In genomic region chr2:40371525-40372277, GRCh38 we compare ENCODE assay signal across 10 cellular contexts.
DNase-seq lines count a peak whose midpoint lies in the region; TF ChIP-seq lines count a peak whose summit lies in the region.
"Had no signal": no experiment of that assay in that cellular context is flagged by ENCODE, and none has a peak within 500 bp of the region (broad histone marks: within the 10 kb centered on the region; RNA-seq: fewer than 3 reads in every experiment).

No MANE protein-coding gene starts in this region.

- dilution Hi-C loops in mammary epithelial cell (cut with HindIII; ENCODE audit: low sequenced_read_pairs): no loop called here

- H3K36me3 ChIP-seq in mammary epithelial cell (ENCODE audit: insufficient read depth, low read length): no peaks in the 10 kb centered on the region
- no peaks in the 10 kb centered on the region for H3K36me3 ChIP-seq in brain microvascular endothelial cell (replicated peaks)
- no peaks in the 10 kb centered on the region for H3K36me3 ChIP-seq in uterus
- H3K36me3 ChIP-seq in A673 (ENCODE audit: insufficient read depth, low read length, poor library complexity, severe bottlenecking): no peaks in the 10 kb centered on the region

- H3K9me3 Mint-ChIP-seq in MCF 10A (ENCODE audit: unreplicated experiment): no peaks in the 10 kb centered on the region

- TF ChIP-seq CTCF in MCF 10A (IDR thresholded peaks at IDR 0.05; ENCODE audit: unreplicated experiment) (no peak), mammary epithelial cell (conservative IDR thresholded peaks at IDR 0.05 in 1 of 2, IDR thresholded peaks at IDR 0.05 in 1 of 2; ENCODE audit: extremely low read depth in 1 of 2, insufficient read depth in 1 of 2, low read depth in 1 of 2, low read length in 2 of 2) (no peak), brain microvascular endothelial cell (IDR thresholded peaks at IDR 0.05; ENCODE audit: low read depth, low read length, missing control alignments) (no peak), uterus (IDR thresholded peaks at IDR 0.05) (no peak), A673 (conservative IDR thresholded peaks at IDR 0.05; ENCODE audit: low read depth, low read length) (no peak)

- H2AFZ ChIP-seq in mammary epithelial cell (ENCODE audit: low read depth, low read length): no peak overlapping the region

- no peak overlapping the region for H3K9ac ChIP-seq in mammary epithelial cell (ENCODE audit: insufficient read depth, low read length)

- H3K27me3 ChIP-seq in mammary epithelial cell (ENCODE audit: insufficient read depth, low read length) (no peaks in the 10 kb centered on the region), brain microvascular endothelial cell (replicated peaks) (no peaks in the 10 kb centered on the region), uterus (no peaks in the 10 kb centered on the region), A673 (replicated peaks; ENCODE audit: insufficient read depth, low read depth, low read length, poor library complexity) (peaks cover 55% of the 10 kb centered on the region)

- POLR2A ChIA-PET in MCF 10A (lab: Yijun Ruan, JAX): no interaction called here
- POLR2A ChIA-PET in A673 (lab: Charles Lee; ENCODE audit: low non-redundant PET): no interaction called here

- no peak overlapping the region for H3K27ac Mint-ChIP-seq in MCF 10A (ENCODE audit: low read depth, unreplicated experiment)
- H3K27ac Mint-ChIP-seq: activated naive CD8-positive, alpha-beta T cell; CD4-positive, CD25-positive, alpha-beta regulatory T cell had no signal

- H4K20me1 ChIP-seq in mammary epithelial cell (ENCODE audit: insufficient read depth, low read length): no peaks in the 10 kb centered on the region

- no peaks in the 10 kb centered on the region for H3K36me3 Mint-ChIP-seq in MCF 10A (ENCODE audit: insufficient read depth, unreplicated experiment)
- H3K36me3 Mint-ChIP-seq: activated naive CD8-positive, alpha-beta T cell; CD4-positive, CD25-positive, alpha-beta regulatory T cell had no signal

- TF ChIP-seq POLR2A in uterus (IDR thresholded peaks at IDR 0.05): no peak

- no peak overlapping the region for H3K4me2 ChIP-seq in mammary epithelial cell (ENCODE audit: insufficient read depth, low read depth, low read length)

- H3K4me3 ChIP-seq in mammary epithelial cell (replicated peaks in 1 of 3; ENCODE audit: insufficient read depth in 1 of 3, low read depth in 2 of 3, low read length in 3 of 3) (no peak overlapping the region), brain microvascular endothelial cell (ENCODE audit: low read depth, low read length) (no peak overlapping the region), uterus (no peak overlapping the region), A673 (ENCODE audit: low read depth, low read length, poor library complexity, severe bottlenecking) (no peak overlapping the region)

- in situ Hi-C loops in mammary epithelial cell (cut with MboI; ENCODE audit: low sequenced_read_pairs in 2 of 2): no loop called here
- in situ Hi-C loops in brain microvascular endothelial cell (cut with HindIII; ENCODE audit: low pct_ligation_motif_present, low sequenced_read_pairs): no loop called here

- no peaks in the 10 kb centered on the region for H3K9me3 ChIP-seq in mammary epithelial cell (replicated peaks; ENCODE audit: insufficient read depth, low read length)
- H3K9me3 ChIP-seq in uterus: no peaks in the 10 kb centered on the region
- H3K9me3 ChIP-seq in A673 (ENCODE audit: low read depth, low read length, poor library complexity, severe bottlenecking): no peaks in the 10 kb centered on the region

- no TSS peak for BruUV-seq in MCF 10A (replicated peaks; lab: Mats Ljungman, UMichigan)
- BruUV-seq in mammary epithelial cell (replicated peaks; lab: Mats Ljungman, UMichigan): no TSS peak
- BruUV-seq in A673 (replicated peaks; lab: Mats Ljungman, UMichigan): no TSS peak

- intact Hi-C loops in MCF 10A (cut with micrococcal nuclease) (no loop called here), mammary epithelial cell (cut with micrococcal nuclease) (no loop called here), uterus (cut with DNase I; ENCODE audit: low total_unique reads) (no loop called here), A673 (cut with micrococcal nuclease; ENCODE audit: unreplicated experiment) (no loop called here)

- H3K4me1 Mint-ChIP-seq in MCF 10A (ENCODE audit: insufficient read depth, unreplicated experiment): peaks cover 14% of the 10 kb centered on the region

- CTCF ChIA-PET in MCF 10A (lab: Yijun Ruan, JAX): no interaction called here
- CTCF ChIA-PET in mammary epithelial cell (lab: Charles Lee; ENCODE audit: low non-redundant PET): no interaction called here
- CTCF ChIA-PET in A673 (lab: Charles Lee): no interaction called here

- 42% methylated on average over 4 of the region's 4 CpGs for WGBS in mammary epithelial cell (ENCODE audit: low coverage, missing lambda C conversion rate)

- no peak overlapping the region for H3K4me3 Mint-ChIP-seq in MCF 10A (ENCODE audit: unreplicated experiment)
- H3K4me3 Mint-ChIP-seq: activated naive CD8-positive, alpha-beta T cell; CD4-positive, CD25-positive, alpha-beta regulatory T cell had no signal

- H3K4me1 ChIP-seq in mammary epithelial cell (ENCODE audit: insufficient read depth, low read length) (peaks cover 11% of the 10 kb centered on the region), uterus (peaks cover 11 to 18% of the 10 kb centered on the region in 2 donors), A673 (ENCODE audit: insufficient read depth, low read length, poor library complexity, severe bottlenecking) (no peaks in the 10 kb centered on the region)

- H3K27ac ChIP-seq in mammary epithelial cell (ENCODE audit: insufficient read depth, low read depth, low read length): no peak overlapping the region
- H3K27ac ChIP-seq in brain microvascular endothelial cell: peak overlapping the region; percentile 84
- H3K27ac ChIP-seq in uterus: peak overlapping the region; percentile 79 to 80
- H3K27ac ChIP-seq in A673 (ENCODE audit: low read depth, low read length, poor library complexity, severe bottlenecking): no peak overlapping the region

- H3K79me2 ChIP-seq in mammary epithelial cell (ENCODE audit: insufficient read depth, low read length): no peaks in the 10 kb centered on the region

- H3K27me3 Mint-ChIP-seq in MCF 10A (ENCODE audit: insufficient read depth, unreplicated experiment): no peaks in the 10 kb centered on the region
- H3K27me3 Mint-ChIP-seq: activated naive CD8-positive, alpha-beta T cell; CD4-positive, CD25-positive, alpha-beta regulatory T cell had no signal

- DNase-seq in MCF 10A (ENCODE audit: unreplicated experiment): peak; percentile 30
- DNase-seq in mammary epithelial cell: no peak
- DNase-seq in brain microvascular endothelial cell: peak; percentile 96
- peak; percentile 88 for DNase-seq in islet precursor cell
- DNase-seq in uterus: peak; percentile 66 to 69
- no peak for DNase-seq in stimulated activated CD4-positive, alpha-beta T cell treated with anti-CD3 and anti-CD28 coated beads, Interleukin-2, amount 100 ng/mL, for 24 hours
- no peak for DNase-seq in SW480 (ENCODE audit: low spot score)
- no peak for DNase-seq in A673 (ENCODE audit: low spot score)
- DNase-seq: CD4-positive, CD25-positive, alpha-beta regulatory T cell had no signal

Comparison
In these comparisons a context has a peak if more than half of its experiments do, and no peak if none do; other contexts are left out.
1. DNase-seq: peak in MCF 10A (single experiment), brain microvascular endothelial cell (single experiment), islet precursor cell (single experiment) and uterus (2 of 2); none in mammary epithelial cell (single experiment), stimulated activated CD4-positive, alpha-beta T cell treated with anti-CD3 and anti-CD28 coated beads, Interleukin-2, amount 100 ng/mL, for 24 hours (0 of 2), SW480 (single experiment) and A673 (single experiment).
2. H3K27ac ChIP-seq: peak in brain microvascular endothelial cell (single experiment) and uterus (2 of 2); none in mammary epithelial cell (single experiment) and A673 (single experiment).